Comparison of ENCODE assay signal across 8 cellular contexts in the genomic region with DNA sequence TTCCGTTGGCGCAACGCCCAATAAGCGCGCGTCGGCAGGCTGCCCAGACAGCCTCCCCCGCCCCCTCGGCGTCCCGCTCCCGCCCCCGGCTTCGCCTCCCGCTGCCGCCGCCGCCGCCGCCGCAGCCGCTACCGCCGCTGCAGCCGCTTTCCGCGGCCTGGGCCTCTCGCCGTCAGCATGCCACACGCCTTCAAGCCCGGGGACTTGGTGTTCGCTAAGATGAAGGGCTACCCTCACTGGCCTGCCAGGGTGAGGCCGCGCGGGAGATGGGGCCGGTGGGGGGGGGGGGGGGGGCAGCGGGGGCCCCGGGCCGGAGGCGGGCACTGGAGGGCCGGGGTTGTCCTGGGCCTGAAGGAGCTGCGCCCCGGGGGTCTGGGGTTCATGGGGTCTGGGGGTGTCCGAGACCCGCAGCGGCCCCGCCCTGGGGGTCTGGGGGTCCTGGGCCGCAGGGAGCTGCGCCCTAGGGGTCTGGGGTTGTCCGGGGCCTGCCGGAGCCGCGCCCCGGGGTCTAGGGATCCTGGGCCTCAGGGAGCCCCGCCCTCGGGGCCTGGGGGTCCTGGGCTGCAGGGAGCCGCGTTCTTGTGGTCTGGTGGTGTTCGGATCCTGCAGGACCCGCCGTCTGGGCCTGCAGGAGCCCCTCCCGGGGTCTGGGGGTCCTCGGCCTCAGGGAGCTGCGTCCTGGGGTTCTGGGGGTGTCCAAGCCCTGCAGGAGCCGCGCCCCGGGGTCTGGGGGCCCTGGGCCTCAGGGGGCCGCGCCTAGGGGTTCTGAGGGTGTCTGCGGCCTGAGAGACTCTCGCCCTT. TPM values are rescaled to one million over a fixed set of nuclear protein-coding genes. Genes with fewer than 3 reads are reported as not detected.
DNase-seq lines count a peak whose midpoint lies in the region; ATAC-seq and TF ChIP-seq lines count a peak whose summit lies in the region.

A gene (plus strand): TSS at position 124 of the 801 bp plus-strand sequence. CDS start 54 bp downstream, at position 178.

- H3K9me3 ChIP-seq in esophagus muscularis mucosa (no peaks in the 10 kb centered on the region), neural progenitor cell (ENCODE audit: low read depth) (no peaks in the 10 kb centered on the region)

- no peak for TF ChIP-seq EP300 in esophagus muscularis mucosa (IDR thresholded peaks at IDR 0.05)

- TF ChIP-seq CTCF in 22Rv1 (IDR thresholded peaks at IDR 0.05) (no peak), esophagus muscularis mucosa (IDR thresholded peaks at IDR 0.05) (no peak), neural progenitor cell (IDR thresholded peaks at IDR 0.05) (no peak)

- H3K27me3 Mint-ChIP-seq in neural progenitor cell (ENCODE audit: insufficient read depth, low read depth): peaks cover 5% of the 10 kb centered on the region

- H3K4me3 Mint-ChIP-seq in neural progenitor cell: peak within 1 kb of the TSS; percentile 93

- H3K27me3 ChIP-seq in esophagus muscularis mucosa (no peaks in the 10 kb centered on the region), neural progenitor cell (no peaks in the 10 kb centered on the region)

- H3F3A ChIP-seq in neural progenitor cell (ENCODE audit: low read depth): peaks cover 19% of the 10 kb centered on the region

- peaks cover 52% of the 10 kb centered on the region for H3K79me2 ChIP-seq in neural progenitor cell (ENCODE audit: low read depth)

- H3K36me3 ChIP-seq in esophagus muscularis mucosa (peaks cover 14 to 25% (median 21%) of the 10 kb centered on the region in 4 donors), neural progenitor cell (no peaks in the 10 kb centered on the region)

- H3K4me1 ChIP-seq in esophagus muscularis mucosa (peaks cover 22 to 36% (median 32%) of the 10 kb centered on the region in 4 donors), neural progenitor cell (peaks cover 5% of the 10 kb centered on the region)

- ATAC-seq in GM19328 (IDR thresholded peaks at IDR 0.05; ENCODE audit: unreplicated experiment): peak; percentile 3
- ATAC-seq in HG03280 (IDR thresholded peaks at IDR 0.05; ENCODE audit: unreplicated experiment): no peak

- DNase-seq in esophagus muscularis mucosa (ENCODE audit: extremely low spot score) (no peak), neural progenitor cell (ENCODE audit: low spot score) (peak; percentile 38), COR-L47 (lab: John Stamatoyannopoulos, UW) (no peak), SIG-M5 (lab: John Stamatoyannopoulos, UW) (no peak)

- H3K27ac ChIP-seq in 22Rv1 (peak within 1 kb of the TSS; percentile 90), esophagus muscularis mucosa (replicated peaks in 1 of 4) (peak within 1 kb of the TSS; percentile 73 to 89 (median 87)), neural progenitor cell (no peak within 1 kb of the TSS)

- peak within 1 kb of the TSS; percentile 85 for H3K4me2 ChIP-seq in neural progenitor cell

- intact Hi-C loops in T-helper 2 cell treated with Interferon-gamma antibody and Interleukin-4, amounts not matched to agents 100 ng/mL and 5 ng/mL, for 36 hours (cut with micrococcal nuclease): loop anchor here (1.0 to 5.0 kb wide), 5 partner anchors 70 to 405 kb away; a partner anchor contains a TSS
- intact Hi-C loops in esophagus muscularis mucosa (cut with DNase I): no loop called here

- no peak for TF ChIP-seq POLR2A in esophagus muscularis mucosa (IDR thresholded peaks at IDR 0.05; ENCODE audit: low read depth)

- 0% methylated on average over 21 of the region's 71 CpGs for WGBS in esophagus muscularis mucosa

- peak within 1 kb of the TSS; percentile 81 for H2AFZ ChIP-seq in neural progenitor cell (replicated peaks)

- peaks cover 11% of the 10 kb centered on the region for H3K4me1 Mint-ChIP-seq in neural progenitor cell

- peak within 1 kb of the TSS; percentile 37 for H3K27ac Mint-ChIP-seq in neural progenitor cell

- H3K9ac ChIP-seq in neural progenitor cell: peak within 1 kb of the TSS; percentile 89

- H3K9me3 Mint-ChIP-seq in neural progenitor cell: no peaks in the 10 kb centered on the region

- peaks cover 35% of the 10 kb centered on the region for H4K20me1 ChIP-seq in neural progenitor cell (ENCODE audit: low read depth)

- peaks cover 4% of the 10 kb centered on the region for H3K36me3 Mint-ChIP-seq in neural progenitor cell

- H3K4me3 ChIP-seq in esophagus muscularis mucosa (peak within 1 kb of the TSS; percentile 80 to 99 (median 90)), neural progenitor cell (peak within 1 kb of the TSS; percentile 100)

RNA-seq across cellular contexts. Expression of the gene that starts here (rescaled TPM):
- 58.8 and 63.3 TPM in 2 replicates for total RNA-seq in T-helper 2 cell treated with Interferon-gamma antibody and Interleukin-4, amounts not matched to agents 100 ng/mL and 5 ng/mL, for 36 hours
- total RNA-seq in esophagus muscularis mucosa (10 to 100 TPM; 30.5 to 72.3 (median 45.5) TPM), neural progenitor cell (ENCODE audit: low replicate concordance) (36.0 and 166 TPM in 2 replicates)
